In genomic region chr12:66665416-66665815, GRCh38 we compare ENCODE assay signal across 25 cellular contexts. TPM values are rescaled to one million over a fixed set of nuclear protein-coding genes. Genes with fewer than 3 reads are reported as not detected.
"Had no signal": no experiment of that assay in that cellular context is flagged by ENCODE, and none has a peak within 500 bp of the region (broad histone marks: within the 10 kb centered on the region; RNA-seq: fewer than 3 reads in every experiment).

No MANE protein-coding gene starts in this region.

- DNase-seq: activated CD4-positive, alpha-beta T cell treated with anti-CD3 and anti-CD28 coated beads, Interleukin-2, amount 10 ng/mL, durations not matched to agents 7 days and 5 days; activated CD4-positive, CD25-positive, alpha-beta regulatory T cell treated with anti-CD3 and anti-CD28 coated beads, Interleukin-2, amount 50 U/mL, for 72 hours; activated CD8-positive, alpha-beta memory T cell treated with anti-CD3 and anti-CD28 coated beads, Interleukin-2, amount 10 ng/mL, durations not matched to agents 7 days and 5 days; activated CD8-positive, alpha-beta T cell treated with anti-CD3 and anti-CD28 coated beads for 36 hours; activated gamma-delta T cell; activated T-cell treated with anti-CD3 and anti-CD28 coated beads for 4 hours; anterior cingulate cortex; central memory CD4-positive, alpha-beta T cell; effector memory CD4-positive, alpha-beta T cell; heart left ventricle; left lung; naive thymus-derived CD4-positive, alpha-beta T cell; occipital lobe; right lobe of liver; small intestine; stimulated activated CD4-positive, alpha-beta T cell treated with anti-CD3 and anti-CD28 coated beads, Interleukin-2, amount 100 ng/mL, for 24 hours; stimulated activated CD8-positive, alpha-beta memory T cell treated with anti-CD3 and anti-CD28 coated beads, Interleukin-4, amount 100 ng/mL, for 48 hours; stimulated activated naive CD4-positive, alpha-beta T cell; T-cell; upper lobe of right lung; WERI-Rb-1 had no signal

- H3K36me3 ChIP-seq: gastroesophageal sphincter, heart left ventricle, left lung, right lobe of liver, upper lobe of right lung, WERI-Rb-1 had no signal

- H3K27ac ChIP-seq: gastroesophageal sphincter, heart left ventricle, left lung, right lobe of liver, upper lobe of right lung, WERI-Rb-1 had no signal

- H3K9me3 ChIP-seq: gastroesophageal sphincter, heart left ventricle, left lung, right lobe of liver, upper lobe of right lung had no signal

- H3K4me1 ChIP-seq: heart left ventricle, right lobe of liver, upper lobe of right lung had no signal

- H3K4me3 ChIP-seq: gastroesophageal sphincter, heart left ventricle, left lung, lung, right lobe of liver, upper lobe of right lung had no signal

- H3K27me3 ChIP-seq: gastroesophageal sphincter, left lung, right lobe of liver, upper lobe of right lung had no signal

- ATAC-seq: activated CD8-positive, alpha-beta memory T cell treated with anti-CD3 and anti-CD28 coated beads, Interleukin-2, amount 10 ng/mL, durations not matched to agents 7 days and 5 days; activated CD8-positive, alpha-beta T cell treated with anti-CD3 and anti-CD28 coated beads for 36 hours; esophagus mucosa; gastroesophageal sphincter; heart left ventricle; left lung; naive thymus-derived CD4-positive, alpha-beta T cell; right lobe of liver; T-cell; upper lobe of right lung had no signal

RNA-seq across cellular contexts. Expression of gene GRIP1, which starts 13.5 kb away (rescaled TPM):
- total RNA-seq: activated T-helper 1 cell treated with anti-CD3 and anti-CD28 coated beads, Interleukin-12 subunit alpha, Interleukin-12 subunit beta, Interleukin-2, Interleukin-4 antibody, amounts not matched to agents 30 ng/mL and 10 ng/mL and 1 ng/mL, durations not matched to agents 14 hours and 24 hours and 36 hours had no signal
